Comparison of ENCODE assay signal across 1 cellular context in the genomic region with DNA sequence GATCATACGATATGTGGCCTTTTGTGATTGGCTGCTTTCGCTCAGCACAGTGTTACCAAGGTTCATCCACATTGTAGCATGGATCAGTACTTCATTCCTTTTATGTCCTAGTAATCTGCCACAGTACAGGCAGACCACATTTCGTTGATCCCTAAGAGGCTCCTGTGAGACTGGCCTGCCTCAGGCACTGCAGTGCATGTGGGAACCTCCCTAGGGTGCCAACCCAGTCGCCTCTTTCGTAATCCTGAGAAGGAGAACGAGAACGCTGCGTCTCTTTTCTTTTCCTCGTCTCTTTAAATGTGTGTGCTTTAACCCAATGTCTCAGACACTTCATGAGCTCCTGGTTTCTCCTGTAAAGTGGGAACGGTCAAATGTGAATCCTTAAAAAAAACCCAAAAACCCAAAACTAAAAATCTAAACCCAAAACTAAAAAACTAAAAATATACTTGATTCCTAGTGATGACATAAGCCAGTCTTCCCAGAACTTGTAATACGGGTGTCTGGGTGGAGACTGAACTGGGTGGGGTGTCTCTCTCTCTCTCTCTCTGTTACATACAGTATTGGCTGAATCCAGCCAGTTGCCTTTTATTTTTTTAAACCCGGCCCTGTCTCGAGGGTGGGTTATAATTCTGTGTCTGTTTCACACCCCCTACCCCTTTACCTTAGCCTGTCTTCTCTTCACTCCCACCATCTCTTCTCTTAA.
TF ChIP-seq lines count a peak whose summit lies in the region.

No MANE protein-coding gene starts in this region.

TF ChIP-seq in SK-N-SH, 30 proteins besides CTCF, POLR2A, EP300 and RAD21 (continued from another document):
- TF ChIP-seq REST (IDR thresholded peaks at IDR 0.05; ENCODE audit: low read depth, low read length) (no peak), SIN3A (IDR thresholded peaks at IDR 0.05; ENCODE audit: borderline replicate concordance, low read depth, low read length) (no peak), GATA2 (CRISPR knock-in tag; IDR thresholded peaks at IDR 0.05) (no peak), NRF1 (IDR thresholded peaks at IDR 0.05; ENCODE audit: low read depth, low read length) (no peak), YY1 (IDR thresholded peaks at IDR 0.05; ENCODE audit: low read depth) (no peak), FOSL2 (IDR thresholded peaks at IDR 0.05; ENCODE audit: borderline replicate concordance, low read depth) (no peak), ZBTB33 (IDR thresholded peaks at IDR 0.05; ENCODE audit: borderline replicate concordance, low read depth) (no peak), ELF1 (IDR thresholded peaks at IDR 0.05) (no peak), TAF1 (IDR thresholded peaks at IDR 0.05; ENCODE audit: borderline replicate concordance, low read depth, low read length) (no peak), EZH2phosphoT487 (IDR thresholded peaks at IDR 0.05; ENCODE audit: borderline replicate concordance, low read depth) (no peak), USF2 (IDR thresholded peaks at IDR 0.05; ENCODE audit: borderline replicate concordance, low read depth, low read length) (no peak)
- TF ChIP-seq, protein P1, sequence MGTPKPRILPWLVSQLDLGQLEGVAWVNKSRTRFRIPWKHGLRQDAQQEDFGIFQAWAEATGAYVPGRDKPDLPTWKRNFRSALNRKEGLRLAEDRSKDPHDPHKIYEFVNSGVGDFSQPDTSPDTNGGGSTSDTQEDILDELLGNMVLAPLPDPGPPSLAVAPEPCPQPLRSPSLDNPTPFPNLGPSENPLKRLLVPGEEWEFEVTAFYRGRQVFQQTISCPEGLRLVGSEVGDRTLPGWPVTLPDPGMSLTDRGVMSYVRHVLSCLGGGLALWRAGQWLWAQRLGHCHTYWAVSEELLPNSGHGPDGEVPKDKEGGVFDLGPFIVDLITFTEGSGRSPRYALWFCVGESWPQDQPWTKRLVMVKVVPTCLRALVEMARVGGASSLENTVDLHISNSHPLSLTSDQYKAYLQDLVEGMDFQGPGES (IDR thresholded peaks at IDR 0.05; ENCODE audit: low read depth, low read length): no peak
